In the genomic region with DNA sequence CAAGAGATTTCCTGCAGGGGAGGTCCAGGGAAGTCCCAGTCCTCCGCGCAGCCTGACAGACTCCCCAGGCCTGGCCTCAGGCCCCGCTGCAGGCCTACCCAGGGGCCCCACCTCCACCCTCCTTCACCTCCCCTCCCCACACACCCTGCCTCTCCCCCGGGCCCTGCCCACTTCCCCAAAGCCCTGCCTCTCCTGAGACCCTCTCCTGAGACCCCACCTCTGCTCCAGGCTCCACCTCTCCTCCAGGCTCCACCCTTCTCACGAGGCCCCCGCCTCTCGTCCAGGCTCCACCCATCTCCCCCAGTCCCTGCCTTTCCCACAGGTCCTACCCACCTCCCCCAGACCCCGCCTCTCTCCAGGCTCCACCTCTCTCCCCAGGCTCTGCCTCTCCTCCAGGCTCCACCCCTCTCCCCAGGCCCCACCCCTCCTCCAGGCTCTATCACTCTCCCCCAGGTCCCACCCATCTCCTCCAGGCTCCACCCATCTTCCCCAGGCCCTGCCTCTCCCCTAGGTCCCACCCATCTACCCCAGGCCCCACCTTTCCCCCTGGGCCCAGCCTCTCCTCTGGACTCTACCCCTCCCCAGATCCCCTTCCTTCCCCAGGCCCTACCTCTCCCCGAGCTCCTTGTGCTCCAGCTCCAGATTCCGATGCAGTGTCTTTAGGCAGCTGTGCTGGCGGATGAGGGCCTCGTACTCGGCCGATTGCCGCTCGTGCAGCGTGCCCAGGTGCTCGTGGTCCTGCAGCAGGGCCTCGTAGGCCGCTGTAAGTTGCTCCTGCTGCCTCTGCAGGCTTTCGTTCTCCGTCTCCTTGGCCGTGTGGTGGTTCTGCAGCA, we compare ENCODE assay signal across 8 cellular contexts. TPM values are rescaled to one million over a fixed set of nuclear protein-coding genes. Genes with fewer than 3 reads are reported as not detected.
A peak's percentile ranks its signal among the peaks of the same experiment; 100 is the strongest.
DNase-seq lines count a peak whose midpoint lies in the region; ATAC-seq lines count a peak whose summit lies in the region.

No MANE protein-coding gene starts in this region.

- ATAC-seq in GM19463 (IDR thresholded peaks at IDR 0.05; ENCODE audit: unreplicated experiment) (peak; percentile 62), left lobe of liver (peak; percentile 33), HG02642 (IDR thresholded peaks at IDR 0.05; ENCODE audit: poor library complexity, unreplicated experiment) (no peak), HG03521 (IDR thresholded peaks at IDR 0.05; ENCODE audit: unreplicated experiment) (no peak), HG03460 (IDR thresholded peaks at IDR 0.05; ENCODE audit: unreplicated experiment) (no peak)

- DNase-seq in AG08396 (ENCODE audit: low spot score) = peak; percentile 43
- DNase-seq in NCI-H460 (ENCODE audit: extremely low read depth, low read depth) = peak; percentile 11
- peak; percentile 78 for DNase-seq in activated effector memory CD4-positive, alpha-beta T cell treated with anti-CD3 and anti-CD28 coated beads, Interleukin-2, amount 50 U/mL, for 16 hours
- DNase-seq in left lobe of liver (ENCODE audit: low spot score) = no peak

RNA-seq across cellular contexts. Expression of a gene that starts 58.8 kb away (rescaled TPM):
- not detected in 2 replicates for total RNA-seq in NCI-H460 (2014; rRNA removed; shearing (Covaris generic))
- polyA plus RNA-seq in NCI-H460 (2014; cell fraction: nucleus; rRNA removed) = 0.10 TPM in 1 of 2 replicates, not detected in the other
- total RNA-seq in left lobe of liver = 0.10 TPM

Comparison
In these comparisons a context has a peak if more than half of its experiments do, and no peak if none do; other contexts are left out.
1. ATAC-seq: peak in GM19463 (single experiment) and left lobe of liver (single experiment); none in HG02642 (single experiment), HG03521 (single experiment) and HG03460 (single experiment).